14 cellular contexts compared by ENCODE assay signal in the genomic region with DNA sequence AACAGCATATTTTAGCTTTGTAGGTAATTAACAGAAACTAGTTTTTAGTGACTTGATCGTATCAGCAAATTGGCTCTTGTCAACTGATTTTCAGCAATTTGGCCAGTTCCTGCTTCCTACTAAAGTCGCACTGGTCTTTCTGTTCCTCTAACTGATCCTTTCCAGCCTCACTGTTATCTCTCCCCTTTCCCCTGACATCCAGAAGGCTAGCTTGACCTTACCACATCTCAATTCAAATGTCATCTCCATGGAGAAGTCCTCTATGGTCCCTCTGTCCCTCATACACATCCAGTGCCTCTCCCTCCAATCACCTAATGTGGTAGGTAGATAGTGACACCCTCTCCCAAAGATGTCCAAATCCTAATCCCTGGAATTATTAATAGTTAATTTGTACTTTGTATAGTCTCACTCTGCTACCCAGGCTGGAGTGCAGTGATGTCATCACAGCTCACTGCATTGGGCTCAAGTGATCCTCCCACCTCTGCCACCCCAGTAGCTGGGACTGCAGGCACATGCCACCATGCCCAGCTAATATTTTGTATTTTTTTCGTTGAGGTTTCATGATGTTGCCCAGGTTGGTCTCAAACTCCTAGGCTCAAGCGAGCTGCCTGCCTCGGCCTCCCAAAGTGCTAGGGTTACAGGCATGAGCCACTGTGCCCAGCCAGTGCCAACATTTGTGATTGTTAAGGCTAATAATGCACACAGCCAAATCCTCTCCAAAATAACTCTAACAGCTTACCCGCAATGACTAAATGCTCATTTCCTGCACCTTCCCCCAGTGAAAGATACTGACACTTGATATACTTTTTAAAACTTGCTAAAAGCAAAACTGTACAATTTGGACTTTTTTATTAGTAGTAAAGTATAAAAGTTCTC. TPM values are rescaled to one million over a fixed set of nuclear protein-coding genes. Genes with fewer than 3 reads are reported as not detected.
DNase-seq lines count a peak whose midpoint lies in the region; ATAC-seq and TF ChIP-seq lines count a peak whose summit lies in the region.
"Had no signal": no experiment of that assay in that cellular context is flagged by ENCODE, and none has a peak within 500 bp of the region (broad histone marks: within the 10 kb centered on the region; RNA-seq: fewer than 3 reads in every experiment).

No MANE protein-coding gene starts in this region.

- no peaks in the 10 kb centered on the region for H3K9me3 Mint-ChIP-seq in CD8-positive, alpha-beta T cell
- no peaks in the 10 kb centered on the region for H3K9me3 Mint-ChIP-seq in dendritic cell treated with granulocyte-macrophage colony-stimulating factor and Interleukin-4, amounts not matched to agents 40 ng/mL and 50 ng/mL, for 4 days
- H3K9me3 Mint-ChIP-seq: memory B cell had no signal

- H3K36me3 ChIP-seq in CD8-positive, alpha-beta T cell (ENCODE audit: insufficient read depth, low read length): no peaks in the 10 kb centered on the region
- no peaks in the 10 kb centered on the region for H3K36me3 ChIP-seq in MG63
- H3K36me3 ChIP-seq in smooth muscle cell (ENCODE audit: low read depth): no peaks in the 10 kb centered on the region

- H3K79me2 ChIP-seq in smooth muscle cell (ENCODE audit: low read depth): peaks cover 7% of the 10 kb centered on the region

- DNase-seq in CD8-positive, alpha-beta T cell: no peak
- DNase-seq in MG63: peak; percentile 60
- DNase-seq in NCI-H128 (lab: John Stamatoyannopoulos, UW; ENCODE audit: unreplicated experiment): no peak
- DNase-seq in smooth muscle cell (lab: John Stamatoyannopoulos, UW; ENCODE audit: unreplicated experiment): no peak
- DNase-seq: NCI-H1436; NCI-H774; stimulated activated CD4-positive, alpha-beta T cell treated with anti-CD3 and anti-CD28 coated beads, Interleukin-4, amount 100 ng/mL, for 4 hours had no signal

- H3K4me3 ChIP-seq in CD8-positive, alpha-beta T cell (ENCODE audit: low read depth, low read length): no peak overlapping the region
- H3K4me3 ChIP-seq in MG63: no peak overlapping the region
- no peak overlapping the region for H3K4me3 ChIP-seq in smooth muscle cell
- H3K4me3 ChIP-seq: SK-N-MC had no signal

- peaks cover 20% of the 10 kb centered on the region for H3K4me1 ChIP-seq in CD8-positive, alpha-beta T cell (ENCODE audit: insufficient read depth, low read length)
- H3K4me1 ChIP-seq in smooth muscle cell (ENCODE audit: low read depth): no peaks in the 10 kb centered on the region

- POLR2A ChIA-PET in CD8-positive, alpha-beta T cell (lab: Charles Lee): interaction anchor here (0.7 to 0.9 kb wide), 3 partner anchors 12 to 55 kb away, joined by 3 to 4 read pairs (median 3); no protein-coding TSS in a partner anchor

- ATAC-seq in CD8-positive, alpha-beta T cell: peak; percentile 61
- ATAC-seq in GM18520 (IDR thresholded peaks at IDR 0.05; ENCODE audit: unreplicated experiment) (peak; percentile 44), GM18858 (IDR thresholded peaks at IDR 0.05; ENCODE audit: unreplicated experiment) (no peak), GM18519 (IDR thresholded peaks at IDR 0.05; ENCODE audit: low FRiP score, unreplicated experiment) (no peak)

- no peaks in the 10 kb centered on the region for H3K27me3 Mint-ChIP-seq in CD8-positive, alpha-beta T cell (ENCODE audit: low read depth)
- no peaks in the 10 kb centered on the region for H3K27me3 Mint-ChIP-seq in dendritic cell treated with granulocyte-macrophage colony-stimulating factor and Interleukin-4, amounts not matched to agents 40 ng/mL and 50 ng/mL, for 4 days
- H3K27me3 Mint-ChIP-seq: memory B cell, progenitor cell of endocrine pancreas had no signal

- CTCF ChIA-PET in CD8-positive, alpha-beta T cell (lab: Charles Lee): interaction anchor here (1.0 to 1.9 kb wide), 2 partner anchors 18 to 55 kb away, joined by 3 to 8 read pairs; no protein-coding TSS in a partner anchor

- no peak for TF ChIP-seq CTCF in CD8-positive, alpha-beta T cell (IDR thresholded peaks at IDR 0.05)
- TF ChIP-seq CTCF in smooth muscle cell (IDR thresholded peaks at IDR 0.05; ENCODE audit: borderline replicate concordance, insufficient read depth, poor library complexity, severe bottlenecking): no peak

- H3K27ac Mint-ChIP-seq in CD8-positive, alpha-beta T cell: peak overlapping the region; percentile 80
- H3K27ac Mint-ChIP-seq in dendritic cell treated with granulocyte-macrophage colony-stimulating factor and Interleukin-4, amounts not matched to agents 40 ng/mL and 50 ng/mL, for 4 days: peak overlapping the region; percentile 60
- H3K27ac Mint-ChIP-seq: memory B cell, progenitor cell of endocrine pancreas had no signal

- H3K9ac ChIP-seq in smooth muscle cell (ENCODE audit: low read depth): no peak overlapping the region

- H2AFZ ChIP-seq in smooth muscle cell (ENCODE audit: low read depth): no peak overlapping the region

- no peaks in the 10 kb centered on the region for H3K9me3 ChIP-seq in CD8-positive, alpha-beta T cell (ENCODE audit: low read length)
- H3K9me3 ChIP-seq in MG63 (no peaks in the 10 kb centered on the region; the same call in 1 of the 2 replicates), smooth muscle cell (replicated peaks; ENCODE audit: low read depth) (no peaks in the 10 kb centered on the region)

- peaks cover 7% of the 10 kb centered on the region for H4K20me1 ChIP-seq in smooth muscle cell (ENCODE audit: low read depth)

- H3K4me1 Mint-ChIP-seq in CD8-positive, alpha-beta T cell (ENCODE audit: low read depth): peaks cover 41% of the 10 kb centered on the region
- peaks cover 55% of the 10 kb centered on the region for H3K4me1 Mint-ChIP-seq in dendritic cell treated with granulocyte-macrophage colony-stimulating factor and Interleukin-4, amounts not matched to agents 40 ng/mL and 50 ng/mL, for 4 days (ENCODE audit: low read depth)
- H3K4me1 Mint-ChIP-seq: memory B cell had no signal

- no peaks in the 10 kb centered on the region for H3K36me3 Mint-ChIP-seq in CD8-positive, alpha-beta T cell
- H3K36me3 Mint-ChIP-seq in dendritic cell treated with granulocyte-macrophage colony-stimulating factor and Interleukin-4, amounts not matched to agents 40 ng/mL and 50 ng/mL, for 4 days (ENCODE audit: low read depth): peaks cover 26% of the 10 kb centered on the region
- H3K36me3 Mint-ChIP-seq: memory B cell had no signal

- no peaks in the 10 kb centered on the region for H3F3A ChIP-seq in smooth muscle cell (ENCODE audit: low read depth)

- no peak overlapping the region for H3K27ac ChIP-seq in CD8-positive, alpha-beta T cell (ENCODE audit: low read depth, low read length)
- H3K27ac ChIP-seq in smooth muscle cell (ENCODE audit: low read depth): no peak overlapping the region
- H3K27ac ChIP-seq: SK-N-MC had no signal

- H3K4me3 Mint-ChIP-seq in CD8-positive, alpha-beta T cell: no peak overlapping the region
- peak overlapping the region; percentile 15 for H3K4me3 Mint-ChIP-seq in dendritic cell treated with granulocyte-macrophage colony-stimulating factor and Interleukin-4, amounts not matched to agents 40 ng/mL and 50 ng/mL, for 4 days
- H3K4me3 Mint-ChIP-seq: memory B cell had no signal

- H3K27me3 ChIP-seq in CD8-positive, alpha-beta T cell (ENCODE audit: insufficient read depth, low read length): no peaks in the 10 kb centered on the region
- H3K27me3 ChIP-seq in MG63 (no peaks in the 10 kb centered on the region), smooth muscle cell (ENCODE audit: low read depth) (no peaks in the 10 kb centered on the region)

- intact Hi-C loops in CD8-positive, alpha-beta T cell (cut with DNase I, micrococcal nuclease): no loop called here
- intact Hi-C loops in dendritic cell treated with granulocyte-macrophage colony-stimulating factor and Interleukin-4, amounts not matched to agents 40 ng/mL and 50 ng/mL, for 4 days (cut with micrococcal nuclease): no loop called here

- 87% methylated on average over 6 of the region's 6 CpGs for WGBS in smooth muscle cell (ENCODE audit: low lambda C conversion rate)

- no peak overlapping the region for H3K4me2 ChIP-seq in smooth muscle cell

RNA-seq across cellular contexts. Expression of a gene that starts 16.9 kb away (rescaled TPM):
- total RNA-seq in CD8-positive, alpha-beta T cell: 1 to 10 TPM; 6.4 to 6.6 TPM
- total RNA-seq in MG63 (2014; rRNA removed; shearing (Covaris generic); ENCODE audit: low replicate concordance): 5.6 and 9.7 TPM in 2 replicates
- 11.3 and 14.0 TPM in 2 replicates for total RNA-seq in smooth muscle cell
- 6.5 and 9.1 TPM in 2 replicates for polyA plus RNA-seq in smooth muscle cell

RNA-seq across cellular contexts. Expression of a gene that starts 42.9 kb away (rescaled TPM):
- 100 to 1,000 TPM; 208 to 212 TPM for total RNA-seq in CD8-positive, alpha-beta T cell
- 432 and 465 TPM in 2 replicates for total RNA-seq in MG63 (2014; rRNA removed; shearing (Covaris generic); ENCODE audit: low replicate concordance)
- 432 and 586 TPM in 2 replicates for total RNA-seq in smooth muscle cell
- polyA plus RNA-seq in smooth muscle cell: 357 and 406 TPM in 2 replicates

RNA-seq across cellular contexts. Expression of a gene that starts 49.0 kb away (rescaled TPM):
- 1 to 10 TPM; 6.3 to 8.8 TPM for total RNA-seq in CD8-positive, alpha-beta T cell
- 48.6 and 49.6 TPM in 2 replicates for total RNA-seq in MG63 (2014; rRNA removed; shearing (Covaris generic); ENCODE audit: low replicate concordance)
- total RNA-seq in smooth muscle cell: 34.7 and 44.2 TPM in 2 replicates
- 29.5 and 50.6 TPM in 2 replicates for polyA plus RNA-seq in smooth muscle cell

Comparison
In these comparisons a context has a peak if more than half of its experiments do, and no peak if none do; other contexts are left out.
1. ATAC-seq: peak in CD8-positive, alpha-beta T cell (single experiment) and GM18520 (single experiment); none in GM18858 (single experiment) and GM18519 (single experiment).